8 cellular contexts compared by ENCODE assay signal in the genomic region with DNA sequence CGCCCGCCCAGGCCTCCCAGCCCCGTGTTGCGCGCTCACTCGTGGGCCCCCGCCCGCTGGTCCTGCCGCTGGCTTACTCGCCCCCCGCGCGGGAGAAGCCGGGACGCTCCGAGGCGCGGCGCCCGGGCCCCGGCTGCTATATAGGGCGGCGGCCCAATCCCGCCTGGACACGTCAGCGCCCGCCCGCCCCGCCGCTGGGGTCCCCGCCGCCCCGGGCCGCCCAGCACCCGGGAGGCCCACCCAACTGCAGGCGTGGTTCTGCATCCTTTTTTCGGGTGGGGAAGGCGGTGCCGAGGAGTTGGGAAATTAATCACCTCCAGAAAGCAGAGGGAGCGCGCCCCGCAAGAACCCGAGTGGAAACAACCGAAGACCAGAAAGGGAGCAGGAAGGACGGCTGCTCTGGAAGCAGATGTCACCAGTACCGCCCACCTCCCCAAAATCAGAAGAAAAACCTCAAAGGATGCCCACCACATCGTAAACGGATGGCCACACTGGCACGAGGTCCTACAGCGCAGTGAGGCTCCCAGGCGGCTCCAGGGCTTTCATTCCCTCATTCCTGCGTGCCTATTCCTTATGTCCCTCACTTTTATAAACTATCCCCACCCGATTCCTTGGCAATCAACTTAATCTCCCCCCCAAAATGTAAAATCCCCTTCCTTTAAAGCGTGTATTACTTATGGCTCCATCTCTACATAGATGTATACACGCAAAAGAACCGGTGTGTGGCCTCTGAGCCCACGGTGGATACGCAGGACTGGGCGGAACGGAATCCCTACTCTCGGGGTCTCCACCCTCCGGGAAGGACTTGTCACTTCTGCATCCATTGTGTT. TPM values are rescaled to one million over a fixed set of nuclear protein-coding genes. Genes with fewer than 3 reads are reported as not detected.
DNase-seq lines count a peak whose midpoint lies in the region; ATAC-seq, FAIRE-seq and TF ChIP-seq lines count a peak whose summit lies in the region.

No MANE protein-coding gene starts in this region.

- H3K27me3 Mint-ChIP-seq in T-helper 2 cell treated with Interferon-gamma antibody and Interleukin-4, amounts not matched to agents 5 μg/mL and 100 μg/mL, for 36 hours (ENCODE audit: low read depth) = no peaks in the 10 kb centered on the region

- intact Hi-C loops in K562 (cut with micrococcal nuclease) = no loop called here

- H3K4me1 ChIP-seq in K562 (replicated peaks in 1 of 2; ENCODE audit: control insufficient read depth in 2 of 2, insufficient read depth in 2 of 2, low read length in 2 of 2) (peaks cover 0 to 18% of the 10 kb centered on the region in 2 experiments; a peak in 4 of 5 replicates), iPS-15b (ENCODE audit: control insufficient read depth, insufficient read depth, low read length) (no peaks in the 10 kb centered on the region), skeletal muscle satellite cell (ENCODE audit: control insufficient read depth, insufficient read depth, low read length) (peaks cover 31% of the 10 kb centered on the region)

- POLR2A ChIA-PET in AG04449 (lab: Yijun Ruan, JAX) (no interaction called here), K562 (lab: Yijun Ruan, JAX) (no interaction called here)

- peak; percentile 60 for ATAC-seq in GM18909 (IDR thresholded peaks at IDR 0.05; ENCODE audit: poor library complexity, unreplicated experiment)
- peak; percentile 59 for ATAC-seq in HG03442 (IDR thresholded peaks at IDR 0.05; ENCODE audit: unreplicated experiment)
- ATAC-seq in K562 = peak; percentile 85

- TF ChIP-seq CTCF in AG04449 (IDR thresholded peaks at IDR 0.05; ENCODE audit: insufficient read depth, low read length, missing control alignments) = no peak
- TF ChIP-seq CTCF in K562 (IDR thresholded peaks at IDR 0.05 in 2 of 3, conservative IDR thresholded peaks at IDR 0.05 in 1 of 3; ENCODE audit: insufficient read depth in 2 of 3, low read depth in 1 of 3, low read length in 3 of 3) = no peak

- peaks cover 94% of the 10 kb centered on the region for H3K79me2 ChIP-seq in K562 (ENCODE audit: control insufficient read depth, insufficient read depth, low read length)

- peak overlapping the region; percentile 59 to 89; a peak in 3 of 4 replicates for H3K9ac ChIP-seq in K562 (ENCODE audit: insufficient read depth in 1 of 2, low read depth in 2 of 2, low read length in 2 of 2)
- no peak overlapping the region for H3K9ac ChIP-seq in iPS-15b (ENCODE audit: low read depth, low read length)
- H3K9ac ChIP-seq in skeletal muscle satellite cell (ENCODE audit: low read depth, low read length) = peak overlapping the region; percentile 65

- TF ChIP-seq POLR2A in K562 (conservative IDR thresholded peaks at IDR 0.05) = no peak

- TF ChIP-seq RAD21 in K562 (CRISPR knock-in tag; conservative IDR thresholded peaks at IDR 0.05 in 1 of 2, IDR thresholded peaks at IDR 0.05 in 1 of 2) = no peak

- peaks cover 38% of the 10 kb centered on the region for H3K36me3 Mint-ChIP-seq in T-helper 2 cell treated with Interferon-gamma antibody and Interleukin-4, amounts not matched to agents 5 μg/mL and 100 μg/mL, for 36 hours (ENCODE audit: low read depth)

- H3K9me3 Mint-ChIP-seq in T-helper 2 cell treated with Interferon-gamma antibody and Interleukin-4, amounts not matched to agents 5 μg/mL and 100 μg/mL, for 36 hours = peaks cover 17% of the 10 kb centered on the region

- CTCF ChIA-PET in AG04449 (lab: Yijun Ruan, JAX) (no interaction called here), K562 (lab: Yijun Ruan, JAX; ENCODE audit: low intra/inter-chr PET ratio) (no interaction called here)

- H3K36me3 ChIP-seq in K562 (ENCODE audit: control insufficient read depth, insufficient read depth, low read length) = peaks cover 31% of the 10 kb centered on the region; the same call in 1 of the 3 replicates
- H3K36me3 ChIP-seq in iPS-15b (ENCODE audit: control insufficient read depth, insufficient read depth, low read length) = peaks cover 4% of the 10 kb centered on the region
- peaks cover 9% of the 10 kb centered on the region for H3K36me3 ChIP-seq in skeletal muscle satellite cell (ENCODE audit: insufficient read depth, low read length)

- in situ Hi-C loops in K562 (cut with MboI) = no loop called here

- BruUV-seq in K562 (replicated peaks; lab: Mats Ljungman, UMichigan) = no TSS peak

- no peaks in the 10 kb centered on the region for H3K9me3 ChIP-seq in K562 (replicated peaks; ENCODE audit: control insufficient read depth, insufficient read depth, low read depth, low read length)
- H3K9me3 ChIP-seq in iPS-15b (ENCODE audit: control insufficient read depth, insufficient read depth, low read length) = no peaks in the 10 kb centered on the region
- no peaks in the 10 kb centered on the region for H3K9me3 ChIP-seq in skeletal muscle satellite cell (replicated peaks; ENCODE audit: low read length)

- 54% methylated on average over 22 of the region's 62 CpGs for WGBS in K562 (ENCODE audit: insufficient coverage, low coverage, missing lambda C conversion rate)

- TF ChIP-seq EP300 in K562 (IDR thresholded peaks at IDR 0.05; ENCODE audit: low read length) = no peak

- H3K27me3 ChIP-seq in K562 (ENCODE audit: control insufficient read depth in 2 of 2, insufficient read depth in 2 of 2, low read length in 2 of 2) (no peaks in the 10 kb centered on the region), iPS-15b (ENCODE audit: control insufficient read depth, insufficient read depth, low read length) (no peaks in the 10 kb centered on the region), skeletal muscle satellite cell (ENCODE audit: control insufficient read depth, insufficient read depth, low read length) (no peaks in the 10 kb centered on the region)

- peaks cover 21% of the 10 kb centered on the region for H3K4me1 Mint-ChIP-seq in T-helper 2 cell treated with Interferon-gamma antibody and Interleukin-4, amounts not matched to agents 5 μg/mL and 100 μg/mL, for 36 hours (ENCODE audit: low read depth)

- H4K20me1 ChIP-seq in K562 (replicated peaks; ENCODE audit: control insufficient read depth, insufficient read depth, low read length) = peaks cover 22% of the 10 kb centered on the region

- no peak overlapping the region for H2AFZ ChIP-seq in K562 (ENCODE audit: low read depth, low read length)

- no peak for FAIRE-seq in K562 (lab: Jason Lieb, UNC)

- H3K9me1 ChIP-seq in K562 (ENCODE audit: control insufficient read depth, insufficient read depth, low read length) = no peaks in the 10 kb centered on the region

- peak overlapping the region; percentile 75 for H3K4me3 ChIP-seq in AG04449 (ENCODE audit: low read depth, low read length)
- H3K4me3 ChIP-seq in K562 = peak overlapping the region; percentile 50
- peak overlapping the region; percentile 61 for H3K4me3 ChIP-seq in iPS-15b (ENCODE audit: low read depth, low read length)
- peak overlapping the region; percentile 76 for H3K4me3 ChIP-seq in skeletal muscle satellite cell (ENCODE audit: low read length)

- peak overlapping the region; percentile 39; the same call in 2 of the 3 replicates for H3K27ac ChIP-seq in K562 (ENCODE audit: extremely low read depth, low read depth, low read length)

- no peak for DNase-seq in AG04449 (ENCODE audit: low read depth, low spot score)
- peak; percentile 46 for DNase-seq in T-helper 2 cell treated with Interferon-gamma antibody and Interleukin-4, amounts not matched to agents 5 μg/mL and 100 μg/mL, for 36 hours (ENCODE audit: low spot score)
- peak in 3 of 4 experiments; percentile 50 to 73 (median 66) for DNase-seq in K562 (ENCODE audit: extremely low read depth in 1 of 4, low spot score in 3 of 4)
- no peak for DNase-seq in NCI-H187 treated with DMSO at 0.1 percent for 48 hours (lab: John Stamatoyannopoulos, UW)

- peak overlapping the region; percentile 73 for H3K4me3 Mint-ChIP-seq in T-helper 2 cell treated with Interferon-gamma antibody and Interleukin-4, amounts not matched to agents 5 μg/mL and 100 μg/mL, for 36 hours

- H3K27ac Mint-ChIP-seq in T-helper 2 cell treated with Interferon-gamma antibody and Interleukin-4, amounts not matched to agents 5 μg/mL and 100 μg/mL, for 36 hours = peak overlapping the region; percentile 52

- H3K4me2 ChIP-seq in K562 (ENCODE audit: insufficient read depth, low read length) (peak overlapping the region; percentile 66), skeletal muscle satellite cell (ENCODE audit: low read length) (peak overlapping the region; percentile 84)

RNA-seq across cellular contexts. Expression of a gene that starts 42.5 kb away (rescaled TPM):
- 614 and 791 TPM in 2 replicates for total RNA-seq in K562 (2011; cell fraction: chromatin; rRNA removed; ENCODE audit: low replicate concordance)
- total RNA-seq in K562 (2011; cell fraction: nucleolus; rRNA removed) = 306 TPM in 2 replicates
- total RNA-seq in K562 (2011; cell fraction: nucleoplasm; rRNA removed) = 325 and 335 TPM in 2 replicates
- total RNA-seq in K562 (2014; rRNA removed) (254 and 333 TPM in 2 replicates), K562 (2014; rRNA removed; fragmentation: Illumina TruSeq; extraction: Trizol) (123 and 130 TPM in 2 replicates), K562 (2015; rRNA removed; fragmentation: Illumina TruSeq; extraction: Trizol) (163 and 180 TPM in 2 replicates), K562 (2021) (221 and 223 TPM in 2 replicates)
- polyA plus RNA-seq in K562 (2011; rRNA removed) (106 and 166 TPM in 2 replicates), K562 (2014; fragmentation: Illumina TruSeq; extraction: Trizol) (240 and 378 TPM in 2 replicates), K562 (2014; fragmentation: Nextera tagmentation; extraction: Ambion mirVana) (10 to 100 TPM; 24.4 to 68.4 TPM), K562 (2014; rRNA removed) (111 and 146 TPM in 2 replicates)
- 115 and 144 TPM in 2 replicates for polyA plus RNA-seq in K562 (2011; cell fraction: cytosol; rRNA removed)
- polyA plus RNA-seq in K562 (2011; cell fraction: nucleus; rRNA removed) = 272 and 310 TPM in 2 replicates
- 126 and 183 TPM in 2 replicates for polyA plus RNA-seq in K562 (2012)
- 213 and 275 TPM in 2 replicates for polyA minus RNA-seq in K562 (2011; rRNA and poly(A)+ RNA removed)
- 161 and 189 TPM in 2 replicates for polyA minus RNA-seq in K562 (2011; cell fraction: cytosol; rRNA and poly(A)+ RNA removed)
- 111 and 215 TPM in 2 replicates for polyA minus RNA-seq in K562 (2011; cell fraction: nucleus; rRNA and poly(A)+ RNA removed)
- 755 and 778 TPM in 2 replicates for total RNA-seq in skeletal muscle satellite cell (2012; rRNA removed)

RNA-seq across cellular contexts. Expression of a gene that starts 42.8 kb away (rescaled TPM):
- total RNA-seq in K562 (2011; cell fraction: chromatin; rRNA removed; ENCODE audit: low replicate concordance) = 162 and 401 TPM in 2 replicates
- 89.9 and 107 TPM in 2 replicates for total RNA-seq in K562 (2011; cell fraction: nucleolus; rRNA removed)
- total RNA-seq in K562 (2011; cell fraction: nucleoplasm; rRNA removed) = 233 and 405 TPM in 2 replicates
- total RNA-seq in K562 (2014; rRNA removed) = 132 and 145 TPM in 2 replicates
- 169 and 197 TPM in 2 replicates for total RNA-seq in K562 (2014; rRNA removed; fragmentation: Illumina TruSeq; extraction: Trizol)
- total RNA-seq in K562 (2015; rRNA removed; fragmentation: Illumina TruSeq; extraction: Trizol) = 149 and 166 TPM in 2 replicates
- total RNA-seq in K562 (2021) = 144 and 162 TPM in 2 replicates
- 271 and 367 TPM in 2 replicates for polyA plus RNA-seq in K562 (2011; rRNA removed)
- 90.2 and 172 TPM in 2 replicates for polyA plus RNA-seq in K562 (2011; cell fraction: cytosol; rRNA removed)
- 157 and 224 TPM in 2 replicates for polyA plus RNA-seq in K562 (2011; cell fraction: nucleus; rRNA removed)
- 139 and 187 TPM in 2 replicates for polyA plus RNA-seq in K562 (2012)
- polyA plus RNA-seq in K562 (2014; fragmentation: Illumina TruSeq; extraction: Trizol) = 232 and 235 TPM in 2 replicates
- 100 to 1,000 TPM; 121 to 201 TPM for polyA plus RNA-seq in K562 (2014; fragmentation: Nextera tagmentation; extraction: Ambion mirVana)
- polyA plus RNA-seq in K562 (2014; rRNA removed) = 164 and 179 TPM in 2 replicates
- 260 and 291 TPM in 2 replicates for polyA minus RNA-seq in K562 (2011; rRNA and poly(A)+ RNA removed)
- 84.3 and 90.8 TPM in 2 replicates for polyA minus RNA-seq in K562 (2011; cell fraction: cytosol; rRNA and poly(A)+ RNA removed)
- 82.0 and 123 TPM in 2 replicates for polyA minus RNA-seq in K562 (2011; cell fraction: nucleus; rRNA and poly(A)+ RNA removed)
- total RNA-seq in skeletal muscle satellite cell (2012; rRNA removed) = 332 and 344 TPM in 2 replicates

Comparison
In these comparisons a context has a peak if more than half of its experiments do, and no peak if none do; other contexts are left out.
1. DNase-seq: peak in T-helper 2 cell treated with Interferon-gamma antibody and Interleukin-4, amounts not matched to agents 5 μg/mL and 100 μg/mL, for 36 hours (single experiment) and K562 (3 of 4); none in AG04449 (single experiment) and NCI-H187 treated with DMSO at 0.1 percent for 48 hours (single experiment).
2. Peak in every context shown above with its lines, with median percentiles within 50 percentile points of each other: H3K4me3 ChIP-seq and ATAC-seq.